In the genomic region with DNA sequence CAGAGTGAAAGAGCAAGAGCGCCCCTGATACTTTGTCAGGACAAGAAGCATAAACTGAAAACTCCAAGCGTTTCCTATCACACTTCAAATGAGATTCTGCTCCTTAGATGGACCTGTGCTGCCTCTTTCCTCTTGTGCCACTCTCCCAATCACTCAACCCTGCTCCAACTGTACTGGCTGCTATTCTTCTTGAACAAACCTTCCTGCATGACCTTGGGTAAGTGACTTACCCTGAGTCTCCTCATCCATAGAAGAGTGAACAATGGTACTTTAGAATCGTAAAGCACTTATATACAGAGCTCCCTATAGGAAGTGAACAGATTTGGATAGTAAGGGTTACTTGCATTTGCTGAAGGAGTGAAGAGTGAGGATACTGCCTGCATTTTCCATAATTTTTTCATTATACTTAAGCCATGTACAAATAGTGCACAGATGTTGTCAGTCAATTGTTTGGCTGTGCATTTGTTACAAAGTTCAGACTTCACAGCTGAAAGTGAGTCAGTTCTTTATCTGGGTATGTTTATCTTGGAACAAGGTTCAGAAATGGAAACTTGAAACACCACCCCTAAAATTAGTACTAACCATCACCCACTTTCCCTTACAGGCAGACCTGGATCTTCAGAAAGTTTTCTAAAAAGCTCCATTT, we compare ENCODE assay signal across 10 cellular contexts. TPM values are rescaled to one million over a fixed set of nuclear protein-coding genes. Genes with fewer than 3 reads are reported as not detected.
A peak's percentile ranks its signal among the peaks of the same experiment; 100 is the strongest.
DNase-seq lines count a peak whose midpoint lies in the region; ATAC-seq and TF ChIP-seq lines count a peak whose summit lies in the region.
"Had no signal": no experiment of that assay in that cellular context is flagged by ENCODE, and none has a peak within 500 bp of the region (broad histone marks: within the 10 kb centered on the region; RNA-seq: fewer than 3 reads in every experiment).

No MANE protein-coding gene starts in this region.

- H3K79me2 ChIP-seq in osteoblast (ENCODE audit: insufficient read depth, low read length) = peaks cover 26% of the 10 kb centered on the region

- no peak overlapping the region for H2AFZ ChIP-seq in osteoblast (ENCODE audit: low read length)

- H3K4me1 ChIP-seq in RWPE2 (ENCODE audit: insufficient read depth, poor library complexity, severe bottlenecking) = no peaks in the 10 kb centered on the region
- H3K4me1 ChIP-seq in osteoblast (ENCODE audit: insufficient read depth, low read length) = peaks cover 54% of the 10 kb centered on the region

- H3K4me3 ChIP-seq in RWPE2 (ENCODE audit: severe bottlenecking) = no peak overlapping the region
- H3K4me3 ChIP-seq in osteoblast (ENCODE audit: insufficient read depth, low read length) = no peak overlapping the region

- peak; percentile 82 for DNase-seq in DMS53 (lab: John Stamatoyannopoulos, UW)
- no peak for DNase-seq in RWPE2 (ENCODE audit: low spot score)
- peak; percentile 76 for DNase-seq in fibroblast of the conjunctiva (ENCODE audit: low read depth)
- DNase-seq in osteoblast (ENCODE audit: insufficient read length, low spot score, missing footprints) = peak; percentile 76
- DNase-seq in RKO (ENCODE audit: low spot score) = no peak
- no peak for DNase-seq in NCI-H526 (lab: John Stamatoyannopoulos, UW)
- no peak for DNase-seq in iPS-NIHi7 (ENCODE audit: extremely low spot score)
- DNase-seq: effector memory CD8-positive, alpha-beta T cell; MV-4-11 had no signal

- H3K27me3 ChIP-seq in RWPE2 (ENCODE audit: insufficient read depth, poor library complexity, severe bottlenecking) (no peaks in the 10 kb centered on the region), osteoblast (ENCODE audit: insufficient read depth, low read length) (no peaks in the 10 kb centered on the region)

- peaks cover 64% of the 10 kb centered on the region for H4K20me1 ChIP-seq in osteoblast (ENCODE audit: insufficient read depth, low read length)

- TF ChIP-seq CTCF in RWPE2 (IDR thresholded peaks at IDR 0.05; ENCODE audit: poor library complexity, severe bottlenecking) = no peak
- no peak for TF ChIP-seq CTCF in osteoblast (IDR thresholded peaks at IDR 0.05; ENCODE audit: extremely low read depth, low read depth, low read length)

- H3K9me3 ChIP-seq in RWPE2 (ENCODE audit: severe bottlenecking) (no peaks in the 10 kb centered on the region), osteoblast (ENCODE audit: low read depth, low read length) (no peaks in the 10 kb centered on the region)

- ATAC-seq in RWPE2 (ENCODE audit: low read depth) = peak; percentile 25; the same call in 1 of the 3 replicates
- no peak for ATAC-seq in HG03039 (IDR thresholded peaks at IDR 0.05; ENCODE audit: unreplicated experiment)
- ATAC-seq: effector memory CD8-positive, alpha-beta T cell had no signal

- H3K27ac ChIP-seq in RWPE2 (ENCODE audit: poor library complexity, severe bottlenecking) = no peak overlapping the region
- H3K27ac ChIP-seq in osteoblast (ENCODE audit: low read depth, low read length) = peak overlapping the region; percentile 15

- H3K4me2 ChIP-seq in osteoblast (ENCODE audit: insufficient read depth, low read length) = peak overlapping the region; percentile 20

- H3K36me3 ChIP-seq in RWPE2 (ENCODE audit: low read depth) (peaks cover 24% of the 10 kb centered on the region), osteoblast (ENCODE audit: insufficient read depth, low read length) (peaks cover 60% of the 10 kb centered on the region)

RNA-seq across cellular contexts. Expression of a gene that starts 10.8 kb away (rescaled TPM):
- total RNA-seq in osteoblast = 3.6 and 3.8 TPM in 2 replicates

RNA-seq across cellular contexts. Expression of a gene that starts 20.4 kb away (rescaled TPM):
- total RNA-seq in osteoblast = 125 and 130 TPM in 2 replicates

Comparison
In these comparisons a context has a peak if more than half of its experiments do, and no peak if none do; other contexts are left out.
1. DNase-seq: peak in DMS53 (single experiment), fibroblast of the conjunctiva (single experiment) and osteoblast (single experiment); none in RWPE2 (single experiment), RKO (single experiment), NCI-H526 (0 of 2) and iPS-NIHi7 (single experiment).